In genomic region chr16:75091619-75092018, GRCh38 we compare ENCODE assay signal across 2 cellular contexts. TPM values are rescaled to one million over a fixed set of nuclear protein-coding genes. Genes with fewer than 3 reads are reported as not detected.
"Had no signal": no experiment of that assay in that cellular context is flagged by ENCODE, and none has a peak within 500 bp of the region (broad histone marks: within the 10 kb centered on the region; RNA-seq: fewer than 3 reads in every experiment).

No MANE protein-coding gene starts in this region.

RNA-seq across cellular contexts. Expression of gene LDHD, which starts 25.0 kb away (rescaled TPM):
- total RNA-seq: activated CD8-positive, alpha-beta memory T cell treated with anti-CD3 and anti-CD28 coated beads, Interleukin-2, amount 10 ng/mL, durations not matched to agents 7 days and 5 days; activated naive CD8-positive, alpha-beta T cell treated with anti-CD3 and anti-CD28 coated beads for 36 hours had no signal
